In the genomic region with DNA sequence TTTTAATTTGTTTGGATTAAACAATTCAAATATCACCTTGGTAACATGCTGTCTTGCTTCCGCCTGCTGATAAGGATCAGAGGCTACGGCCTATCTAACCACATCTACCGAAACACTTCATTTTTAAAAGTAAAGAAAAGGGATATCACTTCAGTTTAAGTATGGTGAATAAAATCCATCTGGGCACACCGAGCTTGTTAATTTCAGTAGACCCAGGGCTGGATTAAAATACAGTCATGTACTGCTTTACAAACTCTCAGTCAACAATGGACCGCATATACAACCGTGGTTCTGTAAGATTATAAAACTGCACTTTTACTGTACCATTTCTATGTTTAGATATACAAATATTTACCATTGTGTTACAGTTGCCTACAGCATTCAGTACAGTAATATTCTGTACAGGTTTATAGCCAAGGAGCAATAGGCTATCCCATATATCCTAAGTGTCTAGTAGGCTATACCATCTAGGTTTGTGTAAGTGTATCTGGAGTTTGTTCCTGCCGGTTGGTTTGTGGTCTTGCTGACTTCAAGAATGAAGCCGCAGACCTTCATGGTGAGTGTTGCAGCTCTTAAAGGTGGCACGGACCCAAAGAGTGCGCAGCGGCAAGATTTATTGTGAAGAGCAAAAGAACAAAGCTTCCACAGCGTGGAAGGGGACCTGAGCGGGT, we compare ENCODE assay signal across 2 cellular contexts.
TF ChIP-seq lines count a peak whose summit lies in the region.

No MANE protein-coding gene starts in this region.

TF ChIP-seq in SK-N-SH, 30 proteins besides CTCF, POLR2A, EP300 and RAD21 (continued from another document):
- TF ChIP-seq, protein P1, sequence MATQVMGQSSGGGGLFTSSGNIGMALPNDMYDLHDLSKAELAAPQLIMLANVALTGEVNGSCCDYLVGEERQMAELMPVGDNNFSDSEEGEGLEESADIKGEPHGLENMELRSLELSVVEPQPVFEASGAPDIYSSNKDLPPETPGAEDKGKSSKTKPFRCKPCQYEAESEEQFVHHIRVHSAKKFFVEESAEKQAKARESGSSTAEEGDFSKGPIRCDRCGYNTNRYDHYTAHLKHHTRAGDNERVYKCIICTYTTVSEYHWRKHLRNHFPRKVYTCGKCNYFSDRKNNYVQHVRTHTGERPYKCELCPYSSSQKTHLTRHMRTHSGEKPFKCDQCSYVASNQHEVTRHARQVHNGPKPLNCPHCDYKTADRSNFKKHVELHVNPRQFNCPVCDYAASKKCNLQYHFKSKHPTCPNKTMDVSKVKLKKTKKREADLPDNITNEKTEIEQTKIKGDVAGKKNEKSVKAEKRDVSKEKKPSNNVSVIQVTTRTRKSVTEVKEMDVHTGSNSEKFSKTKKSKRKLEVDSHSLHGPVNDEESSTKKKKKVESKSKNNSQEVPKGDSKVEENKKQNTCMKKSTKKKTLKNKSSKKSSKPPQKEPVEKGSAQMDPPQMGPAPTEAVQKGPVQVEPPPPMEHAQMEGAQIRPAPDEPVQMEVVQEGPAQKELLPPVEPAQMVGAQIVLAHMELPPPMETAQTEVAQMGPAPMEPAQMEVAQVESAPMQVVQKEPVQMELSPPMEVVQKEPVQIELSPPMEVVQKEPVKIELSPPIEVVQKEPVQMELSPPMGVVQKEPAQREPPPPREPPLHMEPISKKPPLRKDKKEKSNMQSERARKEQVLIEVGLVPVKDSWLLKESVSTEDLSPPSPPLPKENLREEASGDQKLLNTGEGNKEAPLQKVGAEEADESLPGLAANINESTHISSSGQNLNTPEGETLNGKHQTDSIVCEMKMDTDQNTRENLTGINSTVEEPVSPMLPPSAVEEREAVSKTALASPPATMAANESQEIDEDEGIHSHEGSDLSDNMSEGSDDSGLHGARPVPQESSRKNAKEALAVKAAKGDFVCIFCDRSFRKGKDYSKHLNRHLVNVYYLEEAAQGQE (IDR thresholded peaks at IDR 0.05; ENCODE audit: low read depth, low read length): no peak
- TF ChIP-seq TAF1 (IDR thresholded peaks at IDR 0.05; ENCODE audit: borderline replicate concordance, low read depth, low read length): no peak
- no peak for TF ChIP-seq TEAD4 (IDR thresholded peaks at IDR 0.05; ENCODE audit: borderline replicate concordance, insufficient read depth)
- TF ChIP-seq FOXM1 (IDR thresholded peaks at IDR 0.05; ENCODE audit: low read depth): no peak
- TF ChIP-seq, protein P2, sequence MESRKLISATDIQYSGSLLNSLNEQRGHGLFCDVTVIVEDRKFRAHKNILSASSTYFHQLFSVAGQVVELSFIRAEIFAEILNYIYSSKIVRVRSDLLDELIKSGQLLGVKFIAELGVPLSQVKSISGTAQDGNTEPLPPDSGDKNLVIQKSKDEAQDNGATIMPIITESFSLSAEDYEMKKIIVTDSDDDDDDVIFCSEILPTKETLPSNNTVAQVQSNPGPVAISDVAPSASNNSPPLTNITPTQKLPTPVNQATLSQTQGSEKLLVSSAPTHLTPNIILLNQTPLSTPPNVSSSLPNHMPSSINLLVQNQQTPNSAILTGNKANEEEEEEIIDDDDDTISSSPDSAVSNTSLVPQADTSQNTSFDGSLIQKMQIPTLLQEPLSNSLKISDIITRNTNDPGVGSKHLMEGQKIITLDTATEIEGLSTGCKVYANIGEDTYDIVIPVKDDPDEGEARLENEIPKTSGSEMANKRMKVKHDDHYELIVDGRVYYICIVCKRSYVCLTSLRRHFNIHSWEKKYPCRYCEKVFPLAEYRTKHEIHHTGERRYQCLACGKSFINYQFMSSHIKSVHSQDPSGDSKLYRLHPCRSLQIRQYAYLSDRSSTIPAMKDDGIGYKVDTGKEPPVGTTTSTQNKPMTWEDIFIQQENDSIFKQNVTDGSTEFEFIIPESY (IDR thresholded peaks at IDR 0.05; ENCODE audit: borderline replicate concordance, low read depth): no peak
- TF ChIP-seq NRF1 (IDR thresholded peaks at IDR 0.05; ENCODE audit: low read depth, low read length): no peak
- TF ChIP-seq MAX (IDR thresholded peaks at IDR 0.05; ENCODE audit: low read depth): no peak
TF ChIP-seq in SK-N-SH: peak in this region for 0.

TF ChIP-seq in SK-N-SH treated with all-trans-retinoic acid at 6 μM for 48 hours, 23 proteins besides CTCF, POLR2A, EP300 and RAD21 (continued from another document):
- TF ChIP-seq TSHZ2 (CRISPR knock-in tag; IDR thresholded peaks at IDR 0.05) (no peak), ZNF70 (CRISPR knock-in tag; IDR thresholded peaks at IDR 0.05) (no peak), ESRRG (CRISPR knock-in tag; IDR thresholded peaks at IDR 0.05) (no peak), ZNF565 (CRISPR knock-in tag; conservative IDR thresholded peaks at IDR 0.05; ENCODE audit: low read depth) (no peak), OSR1 (CRISPR knock-in tag; IDR thresholded peaks at IDR 0.05) (no peak), CSDC2 (CRISPR knock-in tag; IDR thresholded peaks at IDR 0.05) (no peak), ZFP30 (CRISPR knock-in tag; IDR thresholded peaks at IDR 0.05) (no peak), BACH2 (CRISPR knock-in tag; IDR thresholded peaks at IDR 0.05; ENCODE audit: borderline replicate concordance) (no peak)
- TF ChIP-seq, protein P3, sequence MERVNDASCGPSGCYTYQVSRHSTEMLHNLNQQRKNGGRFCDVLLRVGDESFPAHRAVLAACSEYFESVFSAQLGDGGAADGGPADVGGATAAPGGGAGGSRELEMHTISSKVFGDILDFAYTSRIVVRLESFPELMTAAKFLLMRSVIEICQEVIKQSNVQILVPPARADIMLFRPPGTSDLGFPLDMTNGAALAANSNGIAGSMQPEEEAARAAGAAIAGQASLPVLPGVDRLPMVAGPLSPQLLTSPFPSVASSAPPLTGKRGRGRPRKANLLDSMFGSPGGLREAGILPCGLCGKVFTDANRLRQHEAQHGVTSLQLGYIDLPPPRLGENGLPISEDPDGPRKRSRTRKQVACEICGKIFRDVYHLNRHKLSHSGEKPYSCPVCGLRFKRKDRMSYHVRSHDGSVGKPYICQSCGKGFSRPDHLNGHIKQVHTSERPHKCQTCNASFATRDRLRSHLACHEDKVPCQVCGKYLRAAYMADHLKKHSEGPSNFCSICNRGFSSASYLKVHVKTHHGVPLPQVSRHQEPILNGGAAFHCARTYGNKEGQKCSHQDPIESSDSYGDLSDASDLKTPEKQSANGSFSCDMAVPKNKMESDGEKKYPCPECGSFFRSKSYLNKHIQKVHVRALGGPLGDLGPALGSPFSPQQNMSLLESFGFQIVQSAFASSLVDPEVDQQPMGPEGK (CRISPR knock-in tag; IDR thresholded peaks at IDR 0.05; ENCODE audit: borderline replicate concordance): no peak
- TF ChIP-seq, protein P4, sequence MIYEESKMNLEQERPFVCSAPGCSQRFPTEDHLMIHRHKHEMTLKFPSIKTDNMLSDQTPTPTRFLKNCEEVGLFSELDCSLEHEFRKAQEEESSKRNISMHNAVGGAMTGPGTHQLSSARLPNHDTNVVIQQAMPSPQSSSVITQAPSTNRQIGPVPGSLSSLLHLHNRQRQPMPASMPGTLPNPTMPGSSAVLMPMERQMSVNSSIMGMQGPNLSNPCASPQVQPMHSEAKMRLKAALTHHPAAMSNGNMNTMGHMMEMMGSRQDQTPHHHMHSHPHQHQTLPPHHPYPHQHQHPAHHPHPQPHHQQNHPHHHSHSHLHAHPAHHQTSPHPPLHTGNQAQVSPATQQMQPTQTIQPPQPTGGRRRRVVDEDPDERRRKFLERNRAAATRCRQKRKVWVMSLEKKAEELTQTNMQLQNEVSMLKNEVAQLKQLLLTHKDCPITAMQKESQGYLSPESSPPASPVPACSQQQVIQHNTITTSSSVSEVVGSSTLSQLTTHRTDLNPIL (CRISPR knock-in tag; IDR thresholded peaks at IDR 0.05; ENCODE audit: low read depth): no peak
